Comparison of ENCODE assay signal across 8 cellular contexts in the genomic region with DNA sequence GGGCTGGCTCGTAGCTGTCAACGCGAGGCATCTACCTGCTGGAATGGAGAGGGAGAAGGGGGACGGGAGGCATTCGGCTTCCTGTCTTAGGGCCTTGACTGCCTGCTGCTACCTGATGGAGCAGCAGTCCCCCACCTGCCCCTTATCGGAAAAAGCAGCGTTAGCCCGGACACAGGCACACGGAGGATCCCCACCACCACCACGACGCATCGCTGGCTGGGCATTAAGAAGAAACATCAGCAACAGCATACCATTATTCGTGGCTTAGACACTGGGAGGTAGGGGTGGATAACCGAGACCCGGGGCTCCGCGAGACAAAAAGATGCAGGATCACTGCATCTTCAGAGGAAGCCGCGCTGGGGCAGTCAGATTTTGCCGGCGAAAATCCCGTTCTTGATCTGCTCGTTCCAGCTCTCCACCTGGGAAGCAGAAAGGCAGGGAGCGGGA. TPM values are rescaled to one million over a fixed set of nuclear protein-coding genes. Genes with fewer than 3 reads are reported as not detected.
DNase-seq lines count a peak whose midpoint lies in the region; ATAC-seq, FAIRE-seq and TF ChIP-seq lines count a peak whose summit lies in the region.

No MANE protein-coding gene starts in this region.

- ATAC-seq in naive B cell (ENCODE audit: low read depth in 2 of 2) (no peak), GM18867 (IDR thresholded peaks at IDR 0.05; ENCODE audit: unreplicated experiment) (no peak), HG02870 (IDR thresholded peaks at IDR 0.05; ENCODE audit: unreplicated experiment) (no peak), HG03432 (IDR thresholded peaks at IDR 0.05; ENCODE audit: unreplicated experiment) (no peak)

- H3K4me3 ChIP-seq in A673 (ENCODE audit: low read depth, low read length, poor library complexity, severe bottlenecking) (peak overlapping the region; percentile 56), HUES48 (ENCODE audit: low read depth, low read length) (peak overlapping the region; percentile 84), bronchial epithelial cell (ENCODE audit: low read depth, low read length) (peak overlapping the region; percentile 56)

- H3K36me3 ChIP-seq in A673 (ENCODE audit: insufficient read depth, low read length, poor library complexity, severe bottlenecking), result no peaks in the 10 kb centered on the region
- H3K36me3 ChIP-seq in HUES48 (ENCODE audit: control insufficient read depth, insufficient read depth, low read length), result peaks cover 3% of the 10 kb centered on the region; the same call in 1 of the 2 replicates
- H3K36me3 ChIP-seq in bronchial epithelial cell (ENCODE audit: control insufficient read depth, insufficient read depth, low read length), result no peaks in the 10 kb centered on the region

- H3K9me3 ChIP-seq in A673 (ENCODE audit: low read depth, low read length, poor library complexity, severe bottlenecking) (no peaks in the 10 kb centered on the region), HUES48 (ENCODE audit: control insufficient read depth, insufficient read depth, low read length) (no peaks in the 10 kb centered on the region)

- peak overlapping the region in 1 of 6 donors; percentile 21 for H3K27ac Mint-ChIP-seq in naive B cell

- POLR2A ChIA-PET in A673 (lab: Charles Lee; ENCODE audit: low non-redundant PET), result interaction anchor here (0.7 kb wide), 1 partner anchor 14 kb away, joined by 3 read pairs; no protein-coding TSS in a partner anchor

- H3K27me3 ChIP-seq in A673 (replicated peaks; ENCODE audit: insufficient read depth, low read depth, low read length, poor library complexity) (peaks cover 32% of the 10 kb centered on the region), HUES48 (ENCODE audit: control insufficient read depth, insufficient read depth, low read length) (peaks cover 54% of the 10 kb centered on the region), bronchial epithelial cell (ENCODE audit: control insufficient read depth, insufficient read depth, low read length) (peaks cover 4% of the 10 kb centered on the region)

- H3K4me1 ChIP-seq in A673 (ENCODE audit: insufficient read depth, low read length, poor library complexity, severe bottlenecking) (peaks cover 7% of the 10 kb centered on the region), HUES48 (ENCODE audit: control insufficient read depth, insufficient read depth, low read length) (peaks cover 26% of the 10 kb centered on the region)

- intact Hi-C loops in A673 (cut with micrococcal nuclease; ENCODE audit: unreplicated experiment), result no loop called here

- peak overlapping the region; percentile 72 to 89 (median 79) for H3K4me3 Mint-ChIP-seq in naive B cell

- peaks cover 40 to 71% (median 56%) of the 10 kb centered on the region in 3 donors for H3K27me3 Mint-ChIP-seq in naive B cell

- H3K27ac ChIP-seq in A673 (ENCODE audit: low read depth, low read length, poor library complexity, severe bottlenecking), result no peak overlapping the region
- H3K27ac ChIP-seq in HUES48 (ENCODE audit: low read depth, low read length), result no peak overlapping the region

- TF ChIP-seq CTCF in A673 (conservative IDR thresholded peaks at IDR 0.05; ENCODE audit: low read depth, low read length) (no peak), bronchial epithelial cell (IDR thresholded peaks at IDR 0.05; ENCODE audit: insufficient read depth, low read length, severe bottlenecking) (no peak)

- H3K36me3 Mint-ChIP-seq in naive B cell, result peaks cover 0 to 9% of the 10 kb centered on the region in 2 donors

- no peak for DNase-seq in A673 (ENCODE audit: low spot score)
- no peak for DNase-seq in bronchial epithelial cell (ENCODE audit: low read depth)
- DNase-seq in naive B cell, result no peak
- DNase-seq in mucosa of gallbladder (ENCODE audit: low spot score), result no peak

- no peak for FAIRE-seq in bronchial epithelial cell (lab: Jason Lieb, UNC)

- no peak overlapping the region for H3K9ac ChIP-seq in HUES48 (ENCODE audit: low read depth, low read length)

- no TSS peak for BruUV-seq in A673 (replicated peaks; lab: Mats Ljungman, UMichigan)

- peaks cover 15 to 28% (median 20%) of the 10 kb centered on the region in 3 donors for H3K4me1 Mint-ChIP-seq in naive B cell

- CTCF ChIA-PET in A673 (lab: Charles Lee), result no interaction called here

- H3K9me3 Mint-ChIP-seq in naive B cell, result peaks cover 0 to 2% (median 0%) of the 10 kb centered on the region in 7 donors

RNA-seq across cellular contexts. Expression of gene COX6B2, which starts 1.1 kb away (rescaled TPM):
- 0.48 TPM in 1 of 2 replicates, not detected in the other for total RNA-seq in A673 (2021)
- 0.26 and 0.64 TPM in 2 replicates for total RNA-seq in bronchial epithelial cell
- polyA plus RNA-seq in naive B cell (ENCODE audit: low read depth in 6 of 6), result not detected
- total RNA-seq in mucosa of gallbladder, result not detected

RNA-seq across cellular contexts. Expression of gene GARIN5B, which starts 9.7 kb away (rescaled TPM):
- total RNA-seq in A673 (2021) (not detected in 2 replicates), bronchial epithelial cell (not detected in 2 replicates), mucosa of gallbladder (not detected)
- not detected for polyA plus RNA-seq in naive B cell (ENCODE audit: low read depth in 6 of 6)

RNA-seq across cellular contexts. Expression of gene KMT5C, which starts 13.7 kb away (rescaled TPM):
- total RNA-seq in A673 (2021) (19.7 and 24.1 TPM in 2 replicates), bronchial epithelial cell (5.3 and 9.0 TPM in 2 replicates), mucosa of gallbladder (24.9 TPM)
- polyA plus RNA-seq in naive B cell (ENCODE audit: low read depth in 6 of 6), result 1 to 10 TPM in 4 of 6 donors, under 1 TPM in 1, not detected in 1; 0.83 to 2.4 (median 1.3) TPM

RNA-seq across cellular contexts. Expression of gene IL11, which starts 16.9 kb away (rescaled TPM):
- 0.42 and 0.47 TPM in 2 replicates for total RNA-seq in A673 (2021)
- 0.64 and 1.3 TPM in 2 replicates for total RNA-seq in bronchial epithelial cell
- polyA plus RNA-seq in naive B cell (ENCODE audit: low read depth in 6 of 6), result not detected
- total RNA-seq in mucosa of gallbladder, result 0.69 TPM

RNA-seq across cellular contexts. Expression of gene TMEM190, which starts 23.2 kb away (rescaled TPM):
- not detected in 2 replicates for total RNA-seq in A673 (2021)
- not detected in 2 replicates for total RNA-seq in bronchial epithelial cell
- not detected for polyA plus RNA-seq in naive B cell (ENCODE audit: low read depth in 6 of 6)
- not detected for total RNA-seq in mucosa of gallbladder
